ENCODE assay signal across 21 cellular contexts in the genomic region with DNA sequence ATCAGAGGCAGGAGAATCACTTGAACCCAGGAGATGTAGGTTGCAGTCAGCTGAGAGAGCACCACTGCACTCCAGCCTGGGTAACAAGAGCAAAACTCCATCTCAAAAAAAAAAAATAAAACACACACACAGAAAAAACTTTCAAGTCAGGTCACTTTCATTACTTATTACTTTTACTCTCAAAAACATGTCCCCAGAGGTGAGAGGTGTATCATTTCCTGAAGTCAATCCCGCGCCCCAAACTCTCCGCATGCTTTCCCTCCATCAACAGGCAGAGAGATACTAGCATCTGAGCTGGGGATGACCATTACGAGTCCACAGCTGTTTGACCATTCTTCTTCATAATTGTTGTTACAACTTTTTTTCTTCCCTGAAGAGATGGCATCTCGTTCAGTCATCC.
"Had no signal": no experiment of that assay in that cellular context is flagged by ENCODE, and none has a peak within 500 bp of the region (broad histone marks: within the 10 kb centered on the region; RNA-seq: fewer than 3 reads in every experiment).

No MANE protein-coding gene starts in this region.

- DNase-seq: activated CD4-positive, alpha-beta memory T cell treated with anti-CD3 and anti-CD28 coated beads for 36 hours; activated CD4-positive, alpha-beta T cell treated with anti-CD3 and anti-CD28 coated beads for 4 hours; activated effector memory CD4-positive, alpha-beta T cell treated with anti-CD3 and anti-CD28 coated beads, Interleukin-2, amount 50 U/mL, for 16 hours; activated naive CD4-positive, alpha-beta T cell treated with anti-CD3 and anti-CD28 coated beads, Interleukin-2, amount 10 ng/mL, durations not matched to agents 7 days and 5 days; brain microvascular endothelial cell; caudate nucleus; effector memory CD8-positive, alpha-beta T cell; esophagus squamous epithelium; gastrocnemius medialis; head of caudate nucleus; left colon; mesenchymal stem cell; mucosa of descending colon; retina; sigmoid colon; stimulated activated CD4-positive, alpha-beta T cell treated with anti-CD3 and anti-CD28 coated beads, Interleukin-15, amount 100 ng/mL, for 24 hours; stimulated activated CD8-positive, alpha-beta memory T cell treated with anti-CD3 and anti-CD28 coated beads, Interleukin-4, amount 100 ng/mL, for 48 hours; stimulated activated naive CD4-positive, alpha-beta T cell; T-cell; thyroid gland had no signal

- ATAC-seq: effector memory CD8-positive, alpha-beta T cell; gastrocnemius medialis; left colon; mucosa of descending colon; T-cell had no signal

- H3K4me3 Mint-ChIP-seq: activated CD4-positive, alpha-beta memory T cell treated with anti-CD3 and anti-CD28 coated beads for 36 hours; activated naive CD4-positive, alpha-beta T cell treated with anti-CD3 and anti-CD28 coated beads, Interleukin-2, amount 10 ng/mL, durations not matched to agents 7 days and 5 days; neural progenitor cell; T-cell had no signal

- H3K27me3 Mint-ChIP-seq: activated CD4-positive, alpha-beta memory T cell treated with anti-CD3 and anti-CD28 coated beads for 36 hours; activated naive CD4-positive, alpha-beta T cell treated with anti-CD3 and anti-CD28 coated beads, Interleukin-2, amount 10 ng/mL, durations not matched to agents 7 days and 5 days; effector memory CD8-positive, alpha-beta T cell; T-cell had no signal

- H3K9me3 Mint-ChIP-seq: activated CD4-positive, alpha-beta memory T cell treated with anti-CD3 and anti-CD28 coated beads for 36 hours; activated naive CD4-positive, alpha-beta T cell treated with anti-CD3 and anti-CD28 coated beads, Interleukin-2, amount 10 ng/mL, durations not matched to agents 7 days and 5 days; effector memory CD8-positive, alpha-beta T cell; neural progenitor cell; T-cell had no signal

- H3K27ac Mint-ChIP-seq: activated naive CD4-positive, alpha-beta T cell treated with anti-CD3 and anti-CD28 coated beads, Interleukin-2, amount 10 ng/mL, durations not matched to agents 7 days and 5 days; neural progenitor cell; T-cell had no signal
